18 cellular contexts compared by ENCODE assay signal in the genomic region with DNA sequence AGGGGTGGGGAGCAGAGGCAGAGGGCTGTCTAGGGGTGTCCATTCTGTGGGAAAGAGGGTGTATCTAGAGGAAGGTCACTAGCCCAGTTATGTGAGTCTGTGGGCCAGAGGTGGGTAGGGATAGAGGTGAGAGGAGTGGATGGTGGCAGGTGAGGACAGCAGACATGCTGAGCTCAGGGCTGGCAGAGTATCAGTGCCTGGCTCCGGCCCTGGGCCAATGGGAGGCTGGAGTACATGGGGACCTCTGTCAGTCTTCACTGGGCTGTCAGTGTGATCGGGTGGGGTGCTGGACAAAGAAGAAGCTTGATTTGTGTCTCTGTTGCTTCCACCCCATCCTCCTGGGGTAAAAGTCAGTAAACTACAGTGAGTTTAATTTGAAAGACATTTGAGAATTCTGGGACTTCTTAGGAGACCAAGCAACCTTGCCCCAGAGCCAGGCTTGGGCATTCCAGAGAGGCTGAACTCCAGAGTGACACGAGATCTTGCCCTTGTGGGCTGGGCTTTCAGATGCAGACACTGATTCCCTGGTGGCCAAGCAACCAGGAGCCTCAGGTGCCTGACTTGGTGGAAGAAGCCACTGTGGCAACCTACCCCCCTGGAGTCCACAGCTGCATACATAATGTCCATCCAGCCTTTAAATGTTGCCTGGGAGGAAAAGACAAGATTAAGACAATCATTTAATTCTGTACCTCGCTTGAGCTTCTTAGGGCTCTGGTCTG.
DNase-seq lines count a peak whose midpoint lies in the region; ATAC-seq and TF ChIP-seq lines count a peak whose summit lies in the region.
"Had no signal": no experiment of that assay in that cellular context is flagged by ENCODE, and none has a peak within 500 bp of the region (broad histone marks: within the 10 kb centered on the region; RNA-seq: fewer than 3 reads in every experiment).

No MANE protein-coding gene starts in this region.

- peaks cover 8% of the 10 kb centered on the region for H3K9me3 Mint-ChIP-seq in stimulated activated memory B cell treated with anti-CD40 and anti-IgM and Interleukin-4, amounts not matched to agents 10 μg/mL and 1 μg/mL and 100 μg/mL, for 72 hours
- H3K9me3 Mint-ChIP-seq: HFFc6 had no signal

- H3K36me3 ChIP-seq in RWPE2 (ENCODE audit: low read depth) (no peaks in the 10 kb centered on the region), lower lobe of right lung (no peaks in the 10 kb centered on the region)
- H3K36me3 ChIP-seq: BE2C had no signal

- H3K4me1 Mint-ChIP-seq in stimulated activated memory B cell treated with anti-CD40 and anti-IgM and Interleukin-4, amounts not matched to agents 10 μg/mL and 1 μg/mL and 100 μg/mL, for 72 hours = no peaks in the 10 kb centered on the region
- H3K4me1 Mint-ChIP-seq: CD4-positive, alpha-beta memory T cell had no signal

- intact Hi-C loops in lower lobe of right lung (cut with DNase I) = no loop called here

- H3K4me1 ChIP-seq in RWPE2 (ENCODE audit: insufficient read depth, poor library complexity, severe bottlenecking) (no peaks in the 10 kb centered on the region), lower lobe of right lung (no peaks in the 10 kb centered on the region)
- H3K4me1 ChIP-seq: BE2C had no signal

- no peak overlapping the region for H3K4me3 Mint-ChIP-seq in stimulated activated memory B cell treated with anti-CD40 and anti-IgM and Interleukin-4, amounts not matched to agents 10 μg/mL and 1 μg/mL and 100 μg/mL, for 72 hours
- H3K4me3 Mint-ChIP-seq: CD4-positive, alpha-beta memory T cell; HFFc6 had no signal

- no peak overlapping the region for H3K27ac ChIP-seq in RWPE2 (ENCODE audit: poor library complexity, severe bottlenecking)
- no peak overlapping the region for H3K27ac ChIP-seq in lower lobe of right lung
- H3K27ac ChIP-seq: 22Rv1, PC-9 had no signal

- peak; percentile 6 for DNase-seq in activated CD4-positive, CD25-positive, alpha-beta regulatory T cell treated with anti-CD3 and anti-CD28 coated beads, Interleukin-2, amount 50 U/mL, for 72 hours
- DNase-seq in activated CD4-positive, CD25-positive, alpha-beta regulatory T cell (lab: John Stamatoyannopoulos, UW) = no peak
- peak; percentile 15 for DNase-seq in RWPE2 (ENCODE audit: low spot score)
- peak; percentile 21 for DNase-seq in lower lobe of right lung
- no peak for DNase-seq in hepatic stellate cell (ENCODE audit: low spot score)
- DNase-seq in NCI-H1105 (lab: John Stamatoyannopoulos, UW) = no peak
- DNase-seq in COLO829 (ENCODE audit: low spot score) = no peak
- DNase-seq: BE2C; CD4-positive, alpha-beta memory T cell; HFFc6; NCI-H1417; NCI-H2029; NCI-H2171; NCI-H446; PC-9 had no signal

- H3K27me3 ChIP-seq in RWPE2 (ENCODE audit: insufficient read depth, poor library complexity, severe bottlenecking) = no peaks in the 10 kb centered on the region
- H3K27me3 ChIP-seq in lower lobe of right lung (ENCODE audit: low read depth) = no peaks in the 10 kb centered on the region
- H3K27me3 ChIP-seq: BE2C had no signal

- H3K4me3 ChIP-seq in RWPE2 (ENCODE audit: severe bottlenecking) (no peak overlapping the region), lower lobe of right lung (no peak overlapping the region)
- H3K4me3 ChIP-seq: K562, PC-9 had no signal

- ATAC-seq in RWPE2 (ENCODE audit: low read depth) (no peak), lower lobe of right lung (no peak)
- ATAC-seq in stimulated activated memory B cell treated with anti-CD40 and anti-IgM and Interleukin-4, amounts not matched to agents 10 μg/mL and 1 μg/mL and 100 μg/mL, for 72 hours = peak; percentile 18
- ATAC-seq: K562 had no signal

- H3K9me3 ChIP-seq in RWPE2 (ENCODE audit: severe bottlenecking) (no peaks in the 10 kb centered on the region), lower lobe of right lung (no peaks in the 10 kb centered on the region)
- H3K9me3 ChIP-seq: BE2C had no signal

- H3K27ac Mint-ChIP-seq in stimulated activated memory B cell treated with anti-CD40 and anti-IgM and Interleukin-4, amounts not matched to agents 10 μg/mL and 1 μg/mL and 100 μg/mL, for 72 hours = no peak overlapping the region
- H3K27ac Mint-ChIP-seq: CD4-positive, alpha-beta memory T cell; HFFc6 had no signal

- H3K27me3 Mint-ChIP-seq in stimulated activated memory B cell treated with anti-CD40 and anti-IgM and Interleukin-4, amounts not matched to agents 10 μg/mL and 1 μg/mL and 100 μg/mL, for 72 hours = peaks cover 16% of the 10 kb centered on the region

- TF ChIP-seq CTCF in RWPE2 (IDR thresholded peaks at IDR 0.05; ENCODE audit: poor library complexity, severe bottlenecking) (no peak), lower lobe of right lung (IDR thresholded peaks at IDR 0.05) (no peak)

- no peaks in the 10 kb centered on the region for H3K36me3 Mint-ChIP-seq in stimulated activated memory B cell treated with anti-CD40 and anti-IgM and Interleukin-4, amounts not matched to agents 10 μg/mL and 1 μg/mL and 100 μg/mL, for 72 hours
- H3K36me3 Mint-ChIP-seq: CD4-positive, alpha-beta memory T cell had no signal

Comparison
In these comparisons a context has a peak if more than half of its experiments do, and no peak if none do; other contexts are left out.
1. DNase-seq: peak in activated CD4-positive, CD25-positive, alpha-beta regulatory T cell treated with anti-CD3 and anti-CD28 coated beads, Interleukin-2, amount 50 U/mL, for 72 hours (single experiment), RWPE2 (single experiment) and lower lobe of right lung (single experiment); none in activated CD4-positive, CD25-positive, alpha-beta regulatory T cell (0 of 4), hepatic stellate cell (single experiment), NCI-H1105 (single experiment) and COLO829 (single experiment).